27 cellular contexts compared by ENCODE assay signal in genomic region chr5:127311349-127311748, GRCh38. TPM values are rescaled to one million over a fixed set of nuclear protein-coding genes. Genes with fewer than 3 reads are reported as not detected.
DNase-seq lines count a peak whose midpoint lies in the region; TF ChIP-seq lines count a peak whose summit lies in the region.
"Had no signal": no experiment of that assay in that cellular context is flagged by ENCODE, and none has a peak within 500 bp of the region (broad histone marks: within the 10 kb centered on the region; RNA-seq: fewer than 3 reads in every experiment).

No MANE protein-coding gene starts in this region.

- peaks cover 16% of the 10 kb centered on the region for H3K4me1 ChIP-seq in A673 (ENCODE audit: insufficient read depth, low read length, poor library complexity, severe bottlenecking)
- H3K4me1 ChIP-seq: A549, BE2C had no signal

- H3K4me3 ChIP-seq in A673 (ENCODE audit: low read depth, low read length, poor library complexity, severe bottlenecking), result no peak overlapping the region
- H3K4me3 ChIP-seq: A549, GM12878, SK-N-MC, smooth muscle cell had no signal

- H3K9me3 ChIP-seq in A673 (ENCODE audit: low read depth, low read length, poor library complexity, severe bottlenecking), result no peaks in the 10 kb centered on the region
- H3K9me3 ChIP-seq: A549, BE2C, neutrophil had no signal

- CTCF ChIA-PET in A673 (lab: Charles Lee) (no interaction called here), GM10248 (lab: Yijun Ruan, JAX) (no interaction called here)

- H3K27ac ChIP-seq in temporal lobe (ENCODE audit: low read depth, low read length) (peak overlapping the region; percentile 27), A673 (ENCODE audit: low read depth, low read length, poor library complexity, severe bottlenecking) (no peak overlapping the region)
- H3K27ac ChIP-seq: A549, KMS-11, neutrophil, SK-N-MC had no signal

- POLR2A ChIA-PET in A673 (lab: Charles Lee; ENCODE audit: low non-redundant PET) (no interaction called here), GM10248 (lab: Yijun Ruan, JAX) (no interaction called here)

- DNase-seq in NCI-H510A treated with DMSO at 0.1 percent for 48 hours (lab: John Stamatoyannopoulos, UW) (peak; percentile 56), NCI-H510A (lab: John Stamatoyannopoulos, UW) (no peak), SHP77 treated with DMSO at 0.1 percent for 48 hours (lab: John Stamatoyannopoulos, UW) (peak; percentile 51), inferior parietal cortex (ENCODE audit: extremely low spot score) (peak; percentile 56), A673 (ENCODE audit: low spot score) (no peak), GM10248 (ENCODE audit: extremely low spot score) (no peak), NCI-H524 (lab: John Stamatoyannopoulos, UW) (no peak)
- DNase-seq: activated CD4-positive, alpha-beta T cell treated with anti-CD3 and anti-CD28 coated beads, Interleukin-2, amount 10 ng/mL, durations not matched to agents 24 days and 14 days; activated naive CD4-positive, alpha-beta T cell treated with anti-CD3 and anti-CD28 coated beads for 36 hours; activated T-cell treated with anti-CD3 and anti-CD28 coated beads, Interleukin-2, amount 50 U/mL, for 72 hours; amniotic stem cell; BE2C; DND-41; H7; MV-4-11; NCI-H1930; NCI-H446 treated with DMSO at 0.1 percent for 48 hours; RPMI8226; stimulated activated CD4-positive, alpha-beta T cell treated with anti-CD3 and anti-CD28 coated beads, Interleukin-2, amount 100 ng/mL, for 24 hours had no signal

- H3K27me3 ChIP-seq in A673 (replicated peaks; ENCODE audit: insufficient read depth, low read depth, low read length, poor library complexity), result no peaks in the 10 kb centered on the region

- no peak for TF ChIP-seq CTCF in A673 (conservative IDR thresholded peaks at IDR 0.05; ENCODE audit: low read depth, low read length)
- no peak for TF ChIP-seq CTCF in GM10248 (IDR thresholded peaks at IDR 0.05; ENCODE audit: control extremely low read depth, extremely low read depth, low read depth, missing control alignments)

- no TSS peak for BruUV-seq in A673 (replicated peaks; lab: Mats Ljungman, UMichigan)

- intact Hi-C loops in A673 (cut with micrococcal nuclease; ENCODE audit: unreplicated experiment), result no loop called here

- no peaks in the 10 kb centered on the region for H3K36me3 ChIP-seq in A673 (ENCODE audit: insufficient read depth, low read length, poor library complexity, severe bottlenecking)
- H3K36me3 ChIP-seq: BE2C, neutrophil had no signal

RNA-seq across cellular contexts. Expression of gene MEGF10, which starts 20.8 kb away (rescaled TPM):
- 19.7 TPM for total RNA-seq in temporal lobe
- 0.71 and 0.87 TPM in 2 replicates for total RNA-seq in A673 (2021)
- total RNA-seq: activated CD4-positive, alpha-beta T cell treated with anti-CD3 and anti-CD28 coated beads, Interleukin-2, amount 10 ng/mL, durations not matched to agents 24 days and 14 days; activated naive CD4-positive, alpha-beta T cell treated with anti-CD3 and anti-CD28 coated beads for 36 hours; T-helper 2 cell treated with Interferon-gamma antibody and Interleukin-4, amounts not matched to agents 100 ng/mL and 5 ng/mL, for 36 hours had no signal

Comparison
In these comparisons a context has a peak if more than half of its experiments do, and no peak if none do; other contexts are left out.
1. DNase-seq: peak in NCI-H510A treated with DMSO at 0.1 percent for 48 hours (single experiment), SHP77 treated with DMSO at 0.1 percent for 48 hours (single experiment) and inferior parietal cortex (single experiment); none in NCI-H510A (single experiment), A673 (single experiment), GM10248 (single experiment) and NCI-H524 (0 of 2).
2. RNA of gene MEGF10, which starts 20.8 kb away (total RNA-seq): 19.7 TPM in temporal lobe (single experiment); 0.71 to 0.87 TPM in A673; every median in the first group is over 10 times any median in the second.